ENCODE assay signal across 1 cellular context in genomic region chr6:52577022-52577777, GRCh38.
TF ChIP-seq lines count a peak whose summit lies in the region.

A gene with protein sequence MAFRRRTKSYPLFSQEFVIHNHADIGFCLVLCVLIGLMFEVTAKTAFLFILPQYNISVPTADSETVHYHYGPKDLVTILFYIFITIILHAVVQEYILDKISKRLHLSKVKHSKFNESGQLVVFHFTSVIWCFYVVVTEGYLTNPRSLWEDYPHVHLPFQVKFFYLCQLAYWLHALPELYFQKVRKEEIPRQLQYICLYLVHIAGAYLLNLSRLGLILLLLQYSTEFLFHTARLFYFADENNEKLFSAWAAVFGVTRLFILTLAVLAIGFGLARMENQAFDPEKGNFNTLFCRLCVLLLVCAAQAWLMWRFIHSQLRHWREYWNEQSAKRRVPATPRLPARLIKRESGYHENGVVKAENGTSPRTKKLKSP (minus strand): TSS chr6:52577060. CDS start chr6:52576915, 145 bp downstream.

TF ChIP-seq in HepG2, 621 proteins besides CTCF, POLR2A, EP300 and RAD21 (continued from another document and continues in another):
- peak; percentile 56; the same call in 1 of the 2 replicates for TF ChIP-seq AFF4 (CRISPR knock-in tag; IDR thresholded peaks at IDR 0.05)
- no peak for TF ChIP-seq NR2F6 (IDR thresholded peaks at IDR 0.05)
- no peak for TF ChIP-seq NR2F6 (CRISPR knock-in tag; IDR thresholded peaks at IDR 0.05)
- no peak for TF ChIP-seq ZNF510 (CRISPR knock-in tag; IDR thresholded peaks at IDR 0.05; ENCODE audit: low read depth)
- peak; percentile 67; the same call in 1 of the 2 replicates for TF ChIP-seq IRF9 (CRISPR knock-in tag; IDR thresholded peaks at IDR 0.05; ENCODE audit: borderline replicate concordance)
- TF ChIP-seq ELF3 (CRISPR knock-in tag; IDR thresholded peaks at IDR 0.05) = peak; percentile 48; the same call in 1 of the 2 replicates
- TF ChIP-seq KMT2A (CRISPR knock-in tag; IDR thresholded peaks at IDR 0.05) = peak; percentile 48
- TF ChIP-seq SMAD3 (CRISPR knock-in tag; IDR thresholded peaks at IDR 0.05) = peak; percentile 35; the same call in 1 of the 2 replicates
- TF ChIP-seq AGO2 (optimal IDR thresholded peaks at IDR 0.05; ENCODE audit: low read depth, low read length) = peak; percentile 90
- TF ChIP-seq ZNF354B (CRISPR knock-in tag; IDR thresholded peaks at IDR 0.05) = no peak
- peak; percentile 67 for TF ChIP-seq GABPA (IDR thresholded peaks at IDR 0.05; ENCODE audit: low read depth, low read length)
- TF ChIP-seq GABPA (CRISPR knock-in tag; IDR thresholded peaks at IDR 0.05; ENCODE audit: low read depth) = no peak; the same call in 1 of the 2 replicates
- 0 out of 2 replicates have a peak, but pooled peaks have one; percentile 20 for TF ChIP-seq POGZ (CRISPR knock-in tag; IDR thresholded peaks at IDR 0.05)
- TF ChIP-seq ZMYM4 (CRISPR knock-in tag; IDR thresholded peaks at IDR 0.05) = peak; percentile 70; the same call in 1 of the 2 replicates
- TF ChIP-seq CENPT (CRISPR knock-in tag; IDR thresholded peaks at IDR 0.05; ENCODE audit: low read depth) = peak; percentile 11; the same call in 1 of the 2 replicates
- TF ChIP-seq KLF6 (CRISPR knock-in tag; IDR thresholded peaks at IDR 0.05) = peak; percentile 91
- TF ChIP-seq, protein P1, sequence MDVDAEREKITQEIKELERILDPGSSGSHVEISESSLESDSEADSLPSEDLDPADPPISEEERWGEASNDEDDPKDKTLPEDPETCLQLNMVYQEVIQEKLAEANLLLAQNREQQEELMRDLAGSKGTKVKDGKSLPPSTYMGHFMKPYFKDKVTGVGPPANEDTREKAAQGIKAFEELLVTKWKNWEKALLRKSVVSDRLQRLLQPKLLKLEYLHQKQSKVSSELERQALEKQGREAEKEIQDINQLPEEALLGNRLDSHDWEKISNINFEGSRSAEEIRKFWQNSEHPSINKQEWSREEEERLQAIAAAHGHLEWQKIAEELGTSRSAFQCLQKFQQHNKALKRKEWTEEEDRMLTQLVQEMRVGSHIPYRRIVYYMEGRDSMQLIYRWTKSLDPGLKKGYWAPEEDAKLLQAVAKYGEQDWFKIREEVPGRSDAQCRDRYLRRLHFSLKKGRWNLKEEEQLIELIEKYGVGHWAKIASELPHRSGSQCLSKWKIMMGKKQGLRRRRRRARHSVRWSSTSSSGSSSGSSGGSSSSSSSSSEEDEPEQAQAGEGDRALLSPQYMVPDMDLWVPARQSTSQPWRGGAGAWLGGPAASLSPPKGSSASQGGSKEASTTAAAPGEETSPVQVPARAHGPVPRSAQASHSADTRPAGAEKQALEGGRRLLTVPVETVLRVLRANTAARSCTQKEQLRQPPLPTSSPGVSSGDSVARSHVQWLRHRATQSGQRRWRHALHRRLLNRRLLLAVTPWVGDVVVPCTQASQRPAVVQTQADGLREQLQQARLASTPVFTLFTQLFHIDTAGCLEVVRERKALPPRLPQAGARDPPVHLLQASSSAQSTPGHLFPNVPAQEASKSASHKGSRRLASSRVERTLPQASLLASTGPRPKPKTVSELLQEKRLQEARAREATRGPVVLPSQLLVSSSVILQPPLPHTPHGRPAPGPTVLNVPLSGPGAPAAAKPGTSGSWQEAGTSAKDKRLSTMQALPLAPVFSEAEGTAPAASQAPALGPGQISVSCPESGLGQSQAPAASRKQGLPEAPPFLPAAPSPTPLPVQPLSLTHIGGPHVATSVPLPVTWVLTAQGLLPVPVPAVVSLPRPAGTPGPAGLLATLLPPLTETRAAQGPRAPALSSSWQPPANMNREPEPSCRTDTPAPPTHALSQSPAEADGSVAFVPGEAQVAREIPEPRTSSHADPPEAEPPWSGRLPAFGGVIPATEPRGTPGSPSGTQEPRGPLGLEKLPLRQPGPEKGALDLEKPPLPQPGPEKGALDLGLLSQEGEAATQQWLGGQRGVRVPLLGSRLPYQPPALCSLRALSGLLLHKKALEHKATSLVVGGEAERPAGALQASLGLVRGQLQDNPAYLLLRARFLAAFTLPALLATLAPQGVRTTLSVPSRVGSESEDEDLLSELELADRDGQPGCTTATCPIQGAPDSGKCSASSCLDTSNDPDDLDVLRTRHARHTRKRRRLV (CRISPR knock-in tag; IDR thresholded peaks at IDR 0.05) = no peak
- TF ChIP-seq ARNT (IDR thresholded peaks at IDR 0.05) = no peak
- TF ChIP-seq PAXIP1 (CRISPR knock-in tag; conservative IDR thresholded peaks at IDR 0.05) = 0 out of 2 replicates have a peak, but pooled peaks have one; percentile 32
- peak; percentile 66; the same call in 1 of the 2 replicates for TF ChIP-seq MLXIP (CRISPR knock-in tag; IDR thresholded peaks at IDR 0.05; ENCODE audit: borderline replicate concordance)
- peak; percentile 55 for TF ChIP-seq TBL1XR1 (IDR thresholded peaks at IDR 0.05; ENCODE audit: borderline replicate concordance, low read length, partially characterized antibody)
- TF ChIP-seq ZNF652 (CRISPR knock-in tag; IDR thresholded peaks at IDR 0.05; ENCODE audit: borderline replicate concordance, low read depth) = peak; percentile 92
- TF ChIP-seq SIX1 (CRISPR knock-in tag; IDR thresholded peaks at IDR 0.05; ENCODE audit: borderline replicate concordance) = no peak
- TF ChIP-seq ZNF776 (CRISPR knock-in tag; IDR thresholded peaks at IDR 0.05) = peak; percentile 78; the same call in 1 of the 2 replicates
- TF ChIP-seq MBNL3 (CRISPR knock-in tag; conservative IDR thresholded peaks at IDR 0.05) = no peak
- TF ChIP-seq PLRG1 (conservative IDR thresholded peaks at IDR 0.05) = no peak
- peak; percentile 57 for TF ChIP-seq POLR2AphosphoS5 (IDR thresholded peaks at IDR 0.05; ENCODE audit: low read depth, low read length)
- TF ChIP-seq ZNF253 (CRISPR knock-in tag; IDR thresholded peaks at IDR 0.05; ENCODE audit: borderline replicate concordance) = peak; percentile 71; the same call in 1 of the 2 replicates
- 0 out of 2 replicates have a peak, but pooled peaks have one; percentile 39 for TF ChIP-seq GLI4 (CRISPR knock-in tag; IDR thresholded peaks at IDR 0.05; ENCODE audit: borderline replicate concordance)
- TF ChIP-seq KLF11 (CRISPR knock-in tag; IDR thresholded peaks at IDR 0.05) = no peak
- TF ChIP-seq SRY (CRISPR knock-in tag; IDR thresholded peaks at IDR 0.05) = peak; percentile 95; the same call in 1 of the 2 replicates
- peak; percentile 39; the same call in 1 of the 2 replicates for TF ChIP-seq ZNF839 (CRISPR knock-in tag; IDR thresholded peaks at IDR 0.05; ENCODE audit: borderline replicate concordance)
- no peak for TF ChIP-seq SOX6 (IDR thresholded peaks at IDR 0.05)
- TF ChIP-seq SOX6 (CRISPR knock-in tag; IDR thresholded peaks at IDR 0.05) = no peak
- no peak for TF ChIP-seq HNRNPUL1 (IDR thresholded peaks at IDR 0.05; ENCODE audit: low read depth, low read length)
- TF ChIP-seq MAZ (IDR thresholded peaks at IDR 0.05; ENCODE audit: borderline replicate concordance, low read depth, low read length) = peak; percentile 95
- TF ChIP-seq MAZ (CRISPR knock-in tag; IDR thresholded peaks at IDR 0.05; ENCODE audit: low read depth) = peak; percentile 99
- TF ChIP-seq, protein P2, sequence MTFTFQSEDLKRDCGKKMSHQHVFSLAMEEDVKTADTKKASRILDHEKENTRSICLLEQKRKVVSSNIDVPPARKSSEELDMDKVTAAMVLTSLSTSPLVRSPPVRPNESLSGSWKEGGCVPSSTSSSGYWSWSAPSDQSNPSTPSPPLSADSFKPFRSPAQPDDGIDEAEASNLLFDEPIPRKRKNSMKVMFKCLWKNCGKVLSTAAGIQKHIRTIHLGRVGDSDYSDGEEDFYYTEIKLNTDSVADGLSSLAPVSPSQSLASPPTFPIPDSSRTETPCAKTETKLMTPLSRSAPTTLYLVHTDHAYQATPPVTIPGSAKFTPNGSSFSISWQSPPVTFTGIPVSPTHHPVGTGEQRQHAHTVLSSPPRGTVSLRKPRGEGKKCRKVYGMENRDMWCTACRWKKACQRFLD (CRISPR knock-in tag; IDR thresholded peaks at IDR 0.05; ENCODE audit: borderline replicate concordance) = peak; percentile 83; the same call in 1 of the 2 replicates
- TF ChIP-seq KAT7 (CRISPR knock-in tag; IDR thresholded peaks at IDR 0.05; ENCODE audit: borderline replicate concordance) = peak; percentile 37; the same call in 1 of the 2 replicates
- peak; percentile 71 for TF ChIP-seq DBP (CRISPR knock-in tag; IDR thresholded peaks at IDR 0.05; ENCODE audit: not compliant biosample characterization)
- peak; percentile 68; the same call in 1 of the 2 replicates for TF ChIP-seq IRF2 (CRISPR knock-in tag; IDR thresholded peaks at IDR 0.05)
- TF ChIP-seq PHF21A (CRISPR knock-in tag; IDR thresholded peaks at IDR 0.05) = peak; percentile 41; the same call in 1 of the 2 replicates
- no peak for TF ChIP-seq CHD4 (IDR thresholded peaks at IDR 0.05; ENCODE audit: borderline replicate concordance, low read length)
